In the genomic region with DNA sequence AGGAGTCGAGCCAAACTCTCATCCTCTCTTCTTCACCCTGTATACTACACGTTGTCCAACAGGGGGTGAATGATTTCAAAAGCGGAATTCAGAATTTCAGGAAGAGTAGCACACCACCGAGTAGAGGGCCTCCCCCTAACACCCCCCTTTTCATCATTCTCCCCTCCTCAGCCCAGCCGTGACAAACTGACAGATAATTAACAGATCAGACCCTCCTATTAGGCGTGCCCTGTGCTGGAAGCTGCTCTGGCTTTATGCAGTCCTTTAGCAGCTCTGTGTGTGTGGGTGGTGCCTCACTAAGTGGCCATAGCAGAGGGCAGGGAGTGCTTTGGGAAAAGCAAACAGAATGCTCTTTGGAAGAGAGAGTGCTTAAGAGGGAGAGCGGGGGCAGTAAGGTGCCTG, we compare ENCODE assay signal across 14 cellular contexts. TPM values are rescaled to one million over a fixed set of nuclear protein-coding genes. Genes with fewer than 3 reads are reported as not detected.
DNase-seq lines count a peak whose midpoint lies in the region; ATAC-seq and TF ChIP-seq lines count a peak whose summit lies in the region.
"Had no signal": no experiment of that assay in that cellular context is flagged by ENCODE, and none has a peak within 500 bp of the region (broad histone marks: within the 10 kb centered on the region; RNA-seq: fewer than 3 reads in every experiment).

No MANE protein-coding gene starts in this region.

- CTCF ChIA-PET in AG04450 (lab: Charles Lee): interaction anchor here (2.0 kb wide), 1 partner anchor 24 kb away, joined by 8 read pairs; no protein-coding TSS in a partner anchor

- peaks cover 90% of the 10 kb centered on the region for H3K4me1 Mint-ChIP-seq in brain

- H3K4me1 ChIP-seq in lung (ENCODE audit: control insufficient read depth in 2 of 2, insufficient read depth in 2 of 2, low read length in 2 of 2): peaks cover 5 to 8% of the 10 kb centered on the region in 2 donors

- peak overlapping the region; percentile 2 to 37 (median 5) for H3K4me3 Mint-ChIP-seq in brain
- H3K4me3 Mint-ChIP-seq: stimulated activated memory B cell treated with anti-CD40 and anti-IgM and Interleukin-4, amounts not matched to agents 10 μg/mL and 1 μg/mL and 100 μg/mL, for 72 hours had no signal

- H3K4me3 ChIP-seq in AG04450 (ENCODE audit: low read depth, low read length) (no peak overlapping the region), lung (no peak overlapping the region)
- H3K4me3 ChIP-seq: PC-9, spleen had no signal

- no peaks in the 10 kb centered on the region for H3K36me3 Mint-ChIP-seq in brain

- H3K27me3 ChIP-seq in AG04450 (ENCODE audit: control insufficient read depth, insufficient read depth, low read length) (no peaks in the 10 kb centered on the region), lung (ENCODE audit: control insufficient read depth, insufficient read depth) (no peaks in the 10 kb centered on the region)
- H3K27me3 ChIP-seq: spleen had no signal

- H3K27ac ChIP-seq in AG04450 (ENCODE audit: low read depth, low read length): no peak overlapping the region
- peak overlapping the region in 1 of 2 donors; percentile 59 for H3K27ac ChIP-seq in lung (ENCODE audit: low read depth in 1 of 2, low read length in 1 of 2)
- H3K27ac ChIP-seq: epithelial cell of prostate, PC-9, spleen had no signal

- POLR2A ChIA-PET in AG04450 (lab: Yijun Ruan, JAX): no interaction called here

- peak overlapping the region in 4 of 5 experiments; percentile 0 to 66 (median 37) for H3K27ac Mint-ChIP-seq in brain

- 0 out of 2 replicates have a peak, but pooled peaks have one; percentile 21 for TF ChIP-seq CTCF in AG04450 (IDR thresholded peaks at IDR 0.05; ENCODE audit: low read depth, low read length)
- peak; percentile 16 to 19 for TF ChIP-seq CTCF in brain (conservative IDR thresholded peaks at IDR 0.05)
- no peak for TF ChIP-seq CTCF in lung (IDR thresholded peaks at IDR 0.05; ENCODE audit: control extremely low read depth, extremely low read depth)

- H3K27me3 Mint-ChIP-seq in brain: peaks cover under 1% of the 10 kb centered on the region
- H3K27me3 Mint-ChIP-seq: stimulated activated memory B cell treated with anti-CD40 and anti-IgM and Interleukin-4, amounts not matched to agents 10 μg/mL and 1 μg/mL and 100 μg/mL, for 72 hours had no signal

- DNase-seq in AG04450 (ENCODE audit: low read depth, low spot score) (no peak), NCI-H187 (lab: John Stamatoyannopoulos, UW) (peak; percentile 63 to 66), lung (ENCODE audit: low spot score) (peak; percentile 58), ureter (ENCODE audit: low spot score) (no peak), AML-193 (lab: John Stamatoyannopoulos, UW) (no peak), COLO829 (ENCODE audit: low spot score) (no peak)
- DNase-seq: activated CD4-positive, CD25-positive, alpha-beta regulatory T cell treated with anti-CD3 and anti-CD28 coated beads, Interleukin-2, amount 50 U/mL, for 72 hours; activated naive CD4-positive, alpha-beta T cell treated with anti-CD3 and anti-CD28 coated beads, Interleukin-2, amount 50 U/mL, for 16 hours; PC-9; spleen had no signal

- H3K9me3 Mint-ChIP-seq in brain: no peaks in the 10 kb centered on the region
- H3K9me3 Mint-ChIP-seq: stimulated activated memory B cell treated with anti-CD40 and anti-IgM and Interleukin-4, amounts not matched to agents 10 μg/mL and 1 μg/mL and 100 μg/mL, for 72 hours had no signal

- ATAC-seq in lung (ENCODE audit: insufficient read depth, low FRiP score) (no peak), HG03571 (IDR thresholded peaks at IDR 0.05; ENCODE audit: unreplicated experiment) (no peak)
- ATAC-seq: stimulated activated memory B cell treated with anti-CD40 and anti-IgM and Interleukin-4, amounts not matched to agents 10 μg/mL and 1 μg/mL and 100 μg/mL, for 72 hours had no signal

- H3K36me3 ChIP-seq in lung (ENCODE audit: control insufficient read depth in 2 of 2, insufficient read depth in 2 of 2, low read length in 2 of 2): peaks cover 0 to 2% of the 10 kb centered on the region in 2 donors

- WGBS in lung, 2 donors: 55 to 71% methylated on average over 7 of the region's 7 CpGs

- H3K9me3 ChIP-seq in AG04450 (ENCODE audit: control insufficient read depth, insufficient read depth, low read length) (no peaks in the 10 kb centered on the region), lung (ENCODE audit: control insufficient read depth in 2 of 2, insufficient read depth in 1 of 2, low read length in 1 of 2) (no peaks in the 10 kb centered on the region)
- H3K9me3 ChIP-seq: spleen had no signal

RNA-seq across cellular contexts. Expression of gene PEX14, which starts 44.3 kb away (rescaled TPM):
- polyA plus RNA-seq in AG04450 (2011; rRNA removed): 6.6 and 7.7 TPM in 2 replicates
- polyA minus RNA-seq in AG04450 (2011; rRNA and poly(A)+ RNA removed): 5.5 and 7.5 TPM in 2 replicates
- polyA plus RNA-seq in brain (ENCODE audit: insufficient read depth, low read depth, low replicate concordance): 37.1 TPM
- 10 to 100 TPM; 18.2 to 23.4 TPM for total RNA-seq in lung
- polyA plus RNA-seq in lung: 10 to 100 TPM; 18.1 to 29.2 TPM
- total RNA-seq in ureter: 47.6 TPM

RNA-seq across cellular contexts. Expression of gene DFFA, which starts 46.7 kb away (rescaled TPM):
- polyA plus RNA-seq in AG04450 (2011; rRNA removed) (33.6 and 35.3 TPM in 2 replicates), brain (ENCODE audit: insufficient read depth, low read depth, low replicate concordance) (31.8 TPM), lung (10 to 100 TPM; 13.8 to 21.9 TPM)
- 27.2 and 30.3 TPM in 2 replicates for polyA minus RNA-seq in AG04450 (2011; rRNA and poly(A)+ RNA removed)
- total RNA-seq in lung (10 to 100 TPM; 32.2 to 37.4 TPM), ureter (36.1 TPM)

Comparison
In these comparisons a context has a peak if more than half of its experiments do, and no peak if none do; other contexts are left out.
1. DNase-seq: peak in NCI-H187 (2 of 2) and lung (single experiment); none in AG04450 (single experiment), ureter (single experiment), AML-193 (0 of 2) and COLO829 (single experiment).